Comparison of ENCODE assay signal across 8 cellular contexts in the genomic region with DNA sequence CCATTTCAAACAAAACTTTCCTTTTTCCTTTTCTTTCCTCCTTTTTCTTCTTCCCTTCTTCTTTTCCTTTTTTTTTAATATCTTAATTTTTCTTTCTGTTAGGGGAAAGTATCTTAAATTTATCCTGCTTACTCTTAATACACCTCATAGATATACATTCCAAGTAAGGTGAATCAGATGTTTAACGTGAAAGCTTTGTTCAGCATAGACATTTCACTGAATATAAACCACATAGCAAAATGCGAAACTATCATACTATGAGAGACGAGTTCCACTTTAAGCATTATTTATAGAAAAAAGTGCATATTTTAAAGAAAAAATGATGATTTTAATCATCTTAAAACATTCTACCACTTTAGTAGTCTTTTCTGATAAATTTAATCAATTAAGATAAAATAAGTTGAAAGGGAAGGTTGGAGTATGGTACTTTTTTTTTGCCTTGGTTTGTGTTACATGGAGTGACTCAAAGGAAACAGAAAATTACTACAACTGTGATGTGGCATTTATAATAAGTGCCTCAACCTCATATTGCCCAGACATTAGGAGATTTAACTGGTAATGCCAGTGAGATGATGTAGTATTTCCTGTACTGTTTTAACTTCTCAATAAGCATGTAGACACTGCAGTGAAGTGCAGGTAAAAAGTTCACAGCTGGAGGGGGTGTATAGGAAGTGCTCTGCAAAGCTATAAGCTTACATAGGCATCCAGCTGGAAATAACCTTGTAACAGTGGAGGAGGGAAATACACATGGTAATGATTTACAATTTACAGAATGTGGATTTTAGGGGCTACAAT.
DNase-seq lines count a peak whose midpoint lies in the region; ATAC-seq and TF ChIP-seq lines count a peak whose summit lies in the region.

No MANE protein-coding gene starts in this region.

- H2AFZ ChIP-seq in smooth muscle cell (ENCODE audit: low read depth) = no peak overlapping the region

- H3K27me3 ChIP-seq in smooth muscle cell (ENCODE audit: low read depth) (no peaks in the 10 kb centered on the region), HAP-1 (ENCODE audit: low read depth) (no peaks in the 10 kb centered on the region)

- H3K27ac Mint-ChIP-seq in activated naive CD8-positive, alpha-beta T cell treated with anti-CD3 and anti-CD28 coated beads, Interleukin-2, amount 10 ng/mL, durations not matched to agents 7 days and 5 days = no peak overlapping the region

- peaks cover 11% of the 10 kb centered on the region for H3F3A ChIP-seq in smooth muscle cell (ENCODE audit: low read depth)

- H3K4me3 ChIP-seq in smooth muscle cell (no peak overlapping the region), HAP-1 (no peak overlapping the region)

- POLR2A ChIA-PET in activated naive CD8-positive, alpha-beta T cell treated with anti-CD3 and anti-CD28 coated beads, Interleukin-2, amount 10 ng/mL, durations not matched to agents 7 days and 5 days (lab: Charles Lee) = interaction anchor here (1.0 kb wide), 1 partner anchor 281 kb away, joined by 3 read pairs; a partner anchor contains a TSS

- peak overlapping the region; percentile 74 for H3K27ac ChIP-seq in smooth muscle cell (ENCODE audit: low read depth)

- TF ChIP-seq CTCF in smooth muscle cell (IDR thresholded peaks at IDR 0.05; ENCODE audit: borderline replicate concordance, insufficient read depth, poor library complexity, severe bottlenecking) = no peak

- ATAC-seq in HG03175 (IDR thresholded peaks at IDR 0.05; ENCODE audit: unreplicated experiment) = peak; percentile 84
- peak; percentile 96 for ATAC-seq in activated naive CD8-positive, alpha-beta T cell treated with anti-CD3 and anti-CD28 coated beads, Interleukin-2, amount 10 ng/mL, durations not matched to agents 7 days and 5 days (ENCODE audit: low read depth)
- ATAC-seq in GM21515 (IDR thresholded peaks at IDR 0.05; ENCODE audit: unreplicated experiment) = no peak

- H3K36me3 Mint-ChIP-seq in activated naive CD8-positive, alpha-beta T cell treated with anti-CD3 and anti-CD28 coated beads, Interleukin-2, amount 10 ng/mL, durations not matched to agents 7 days and 5 days = peaks cover 34% of the 10 kb centered on the region

- peaks cover 86% of the 10 kb centered on the region for H3K79me2 ChIP-seq in smooth muscle cell (ENCODE audit: low read depth)

- H3K36me3 ChIP-seq in smooth muscle cell (ENCODE audit: low read depth) (no peaks in the 10 kb centered on the region), HAP-1 (replicated peaks) (no peaks in the 10 kb centered on the region)

- H3K4me1 ChIP-seq in smooth muscle cell (ENCODE audit: low read depth) (peaks cover 13% of the 10 kb centered on the region), HAP-1 (peaks cover 7% of the 10 kb centered on the region)

- H3K4me1 Mint-ChIP-seq in activated naive CD8-positive, alpha-beta T cell treated with anti-CD3 and anti-CD28 coated beads, Interleukin-2, amount 10 ng/mL, durations not matched to agents 7 days and 5 days = peaks cover 35% of the 10 kb centered on the region

- H3K27me3 Mint-ChIP-seq in activated naive CD8-positive, alpha-beta T cell treated with anti-CD3 and anti-CD28 coated beads, Interleukin-2, amount 10 ng/mL, durations not matched to agents 7 days and 5 days = no peaks in the 10 kb centered on the region

- DNase-seq in activated CD4-positive, alpha-beta T cell treated with anti-CD3 and anti-CD28 coated beads for 48 hours = peak; percentile 45
- DNase-seq in activated CD4-positive, alpha-beta T cell treated with anti-CD3 and anti-CD28 coated beads, Interleukin-2, amount 50 U/mL, for 48 hours = no peak
- no peak for DNase-seq in activated naive CD8-positive, alpha-beta T cell treated with anti-CD3 and anti-CD28 coated beads, Interleukin-2, amount 10 ng/mL, durations not matched to agents 7 days and 5 days
- DNase-seq in smooth muscle cell (lab: John Stamatoyannopoulos, UW; ENCODE audit: unreplicated experiment) (no peak), HAP-1 (ENCODE audit: low spot score in 2 of 2) (no peak)
- no peak for DNase-seq in effector CD4-positive, alpha-beta T cell

- peak overlapping the region; percentile 31 for H3K4me3 Mint-ChIP-seq in activated naive CD8-positive, alpha-beta T cell treated with anti-CD3 and anti-CD28 coated beads, Interleukin-2, amount 10 ng/mL, durations not matched to agents 7 days and 5 days

- H3K9me3 ChIP-seq in smooth muscle cell (replicated peaks; ENCODE audit: low read depth) = no peaks in the 10 kb centered on the region
- no peaks in the 10 kb centered on the region for H3K9me3 ChIP-seq in HAP-1

- WGBS in smooth muscle cell (ENCODE audit: low lambda C conversion rate) = 92% methylated on average over 3 of the region's 3 CpGs

- H3K4me2 ChIP-seq in smooth muscle cell = peak overlapping the region; percentile 25

- in situ Hi-C loops in HAP-1 (cut with MboI; ENCODE audit: low sequenced_read_pairs) = no loop called here

- no peaks in the 10 kb centered on the region for H3K9me3 Mint-ChIP-seq in activated naive CD8-positive, alpha-beta T cell treated with anti-CD3 and anti-CD28 coated beads, Interleukin-2, amount 10 ng/mL, durations not matched to agents 7 days and 5 days

- peaks cover 12% of the 10 kb centered on the region for H4K20me1 ChIP-seq in smooth muscle cell (ENCODE audit: low read depth)

- peak overlapping the region; percentile 43 for H3K9ac ChIP-seq in smooth muscle cell (ENCODE audit: low read depth)
